Comparison of ENCODE assay signal across 8 cellular contexts in genomic region chr10:113323985-113324384, GRCh38.
"Had no signal": no experiment of that assay in that cellular context is flagged by ENCODE, and none has a peak within 500 bp of the region (broad histone marks: within the 10 kb centered on the region; RNA-seq: fewer than 3 reads in every experiment).

No MANE protein-coding gene starts in this region.

- FAIRE-seq: G401.6, GM12878, GM12891, GM12892, GM18507, GM19239 had no signal

- ATAC-seq: GM12878 had no signal

- H3K4me3 ChIP-seq: GM12878 had no signal

- DNase-seq: GDM1, GF-D8 had no signal
